In the genomic region with DNA sequence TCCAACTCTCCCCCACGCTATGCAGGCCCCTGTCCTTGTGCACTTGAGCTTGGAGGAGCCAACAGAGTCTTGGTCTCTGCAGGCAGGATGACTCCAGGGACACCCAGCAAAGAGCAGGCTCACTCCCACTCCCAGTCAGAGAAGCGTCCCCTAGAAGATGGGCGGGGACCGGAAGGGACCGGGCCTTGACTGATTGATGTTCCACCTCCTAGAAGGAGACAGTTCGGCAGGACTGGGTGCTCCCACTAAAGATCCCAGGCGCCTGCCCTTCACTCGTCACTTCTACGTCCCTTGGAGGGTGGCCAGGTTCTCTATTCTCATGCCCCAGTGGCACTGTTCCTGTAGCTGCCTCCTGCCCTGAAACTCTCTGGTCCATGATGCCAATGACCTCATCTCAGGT, we compare ENCODE assay signal across 1 cellular context.
TF ChIP-seq lines count a peak whose summit lies in the region.

No MANE protein-coding gene starts in this region.

TF ChIP-seq in HCT116, 20 proteins besides CTCF, POLR2A, EP300 and RAD21:
- TF ChIP-seq YY1 (IDR thresholded peaks at IDR 0.05; ENCODE audit: extremely low read depth, insufficient replicate concordance, low read depth, low read length) (no peak), JUND (IDR thresholded peaks at IDR 0.05) (no peak), ZFX (IDR thresholded peaks at IDR 0.05) (no peak), CBX3 (IDR thresholded peaks at IDR 0.05; ENCODE audit: low read depth) (no peak), CEBPB (IDR thresholded peaks at IDR 0.05; ENCODE audit: low read depth) (no peak), POLR2AphosphoS5 (IDR thresholded peaks at IDR 0.05; ENCODE audit: low read depth, low read length) (no peak), EZH2 (IDR thresholded peaks at IDR 0.05) (no peak), FOSL1 (IDR thresholded peaks at IDR 0.05; ENCODE audit: low read depth) (no peak)
- TF ChIP-seq, protein P1, sequence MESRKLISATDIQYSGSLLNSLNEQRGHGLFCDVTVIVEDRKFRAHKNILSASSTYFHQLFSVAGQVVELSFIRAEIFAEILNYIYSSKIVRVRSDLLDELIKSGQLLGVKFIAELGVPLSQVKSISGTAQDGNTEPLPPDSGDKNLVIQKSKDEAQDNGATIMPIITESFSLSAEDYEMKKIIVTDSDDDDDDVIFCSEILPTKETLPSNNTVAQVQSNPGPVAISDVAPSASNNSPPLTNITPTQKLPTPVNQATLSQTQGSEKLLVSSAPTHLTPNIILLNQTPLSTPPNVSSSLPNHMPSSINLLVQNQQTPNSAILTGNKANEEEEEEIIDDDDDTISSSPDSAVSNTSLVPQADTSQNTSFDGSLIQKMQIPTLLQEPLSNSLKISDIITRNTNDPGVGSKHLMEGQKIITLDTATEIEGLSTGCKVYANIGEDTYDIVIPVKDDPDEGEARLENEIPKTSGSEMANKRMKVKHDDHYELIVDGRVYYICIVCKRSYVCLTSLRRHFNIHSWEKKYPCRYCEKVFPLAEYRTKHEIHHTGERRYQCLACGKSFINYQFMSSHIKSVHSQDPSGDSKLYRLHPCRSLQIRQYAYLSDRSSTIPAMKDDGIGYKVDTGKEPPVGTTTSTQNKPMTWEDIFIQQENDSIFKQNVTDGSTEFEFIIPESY (IDR thresholded peaks at IDR 0.05; ENCODE audit: extremely low read depth, insufficient replicate concordance, low read length), result no peak
